In the genomic region with DNA sequence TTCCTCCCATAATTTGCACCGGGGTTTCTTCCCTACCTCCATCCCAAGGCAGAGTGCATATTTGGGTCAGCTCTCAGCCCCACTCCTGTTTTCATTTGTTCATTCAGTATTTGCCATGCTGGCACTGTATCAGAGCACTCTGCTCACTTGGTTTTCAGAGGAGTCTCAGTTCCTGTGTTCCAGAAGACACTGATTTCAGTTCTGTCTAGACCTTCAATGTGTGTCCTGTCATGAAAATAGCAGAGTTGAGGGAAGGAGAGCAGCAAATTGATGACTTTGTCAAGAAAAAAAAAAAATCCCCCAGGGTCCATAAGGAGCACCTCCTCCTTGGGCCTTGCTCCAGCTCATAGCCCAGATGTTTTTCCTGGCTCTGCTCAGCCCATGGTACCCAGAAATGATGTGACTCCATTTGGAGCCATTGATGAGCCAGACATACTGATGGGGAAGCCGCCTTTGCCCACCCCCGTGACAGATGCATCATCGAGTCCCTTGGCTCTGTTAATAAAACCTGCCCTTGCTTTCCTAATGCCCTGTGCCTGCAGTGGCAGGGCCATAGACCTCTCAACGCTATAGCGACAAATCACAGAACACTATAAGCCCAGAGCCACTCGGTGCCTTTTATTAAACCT, we compare ENCODE assay signal across 22 cellular contexts.
A peak's percentile ranks its signal among the peaks of the same experiment; 100 is the strongest.
DNase-seq lines count a peak whose midpoint lies in the region; ATAC-seq and TF ChIP-seq lines count a peak whose summit lies in the region.
"Had no signal": no experiment of that assay in that cellular context is flagged by ENCODE, and none has a peak within 500 bp of the region (broad histone marks: within the 10 kb centered on the region; RNA-seq: fewer than 3 reads in every experiment).

No MANE protein-coding gene starts in this region.

- H3K36me3 ChIP-seq in left ventricle myocardium inferior (no peaks in the 10 kb centered on the region), right atrium auricular region (no peaks in the 10 kb centered on the region), trophoblast cell (ENCODE audit: control insufficient read depth in 1 of 2, insufficient read depth in 2 of 2, low read length in 2 of 2) (no peaks in the 10 kb centered on the region), osteoblast (ENCODE audit: insufficient read depth, low read length) (no peaks in the 10 kb centered on the region)

- H2BK5ac ChIP-seq in trophoblast cell (ENCODE audit: low read depth, low read length, poor library complexity): no peak overlapping the region

- no peak overlapping the region for H3K4me2 ChIP-seq in trophoblast cell (ENCODE audit: low read length)
- no peak overlapping the region for H3K4me2 ChIP-seq in osteoblast (ENCODE audit: insufficient read depth, low read length)
- H3K4me2 ChIP-seq: PC-9 had no signal

- no peak overlapping the region for H3K14ac ChIP-seq in trophoblast cell (ENCODE audit: low read length)

- no peak overlapping the region for H3K4ac ChIP-seq in trophoblast cell (ENCODE audit: low read depth, low read length)

- peaks cover 2% of the 10 kb centered on the region for H3K79me1 ChIP-seq in trophoblast cell (ENCODE audit: low read length)

- H2BK120ac ChIP-seq in trophoblast cell (ENCODE audit: insufficient read depth, low read length, poor library complexity): no peak overlapping the region

- DNase-seq in left ventricle myocardium inferior (no peak), right atrium auricular region (ENCODE audit: low spot score) (no peak), left ventricle myocardium superior (no peak), trophoblast cell (no peak), osteoblast (ENCODE audit: insufficient read length, low spot score, missing footprints) (no peak), putamen (ENCODE audit: low spot score) (no peak)
- DNase-seq: AML-193; C1 segment of cervical spinal cord; CD8-positive, alpha-beta T cell; DND-41; H9; HFFc6; NCI-H1092 treated with DMSO at 0.1 percent for 48 hours; NCI-H1436 treated with DMSO at 0.1 percent for 48 hours; NCI-H1930; PC-9; RPMI8226; SIG-M5 had no signal

- H3K27me3 ChIP-seq in left ventricle myocardium inferior (ENCODE audit: low read depth) (no peaks in the 10 kb centered on the region), right atrium auricular region (no peaks in the 10 kb centered on the region), trophoblast cell (ENCODE audit: insufficient read depth, low read length) (no peaks in the 10 kb centered on the region), osteoblast (ENCODE audit: insufficient read depth, low read length) (no peaks in the 10 kb centered on the region)

- H3K23ac ChIP-seq in trophoblast cell (ENCODE audit: low read length): no peak overlapping the region

- no peak overlapping the region for H2AK5ac ChIP-seq in trophoblast cell (ENCODE audit: low read length)

- TF ChIP-seq CTCF in left ventricle myocardium inferior (IDR thresholded peaks at IDR 0.05; ENCODE audit: borderline replicate concordance): no peak
- no peak for TF ChIP-seq CTCF in right atrium auricular region (IDR thresholded peaks at IDR 0.05)
- TF ChIP-seq CTCF in osteoblast (IDR thresholded peaks at IDR 0.05; ENCODE audit: extremely low read depth, low read depth, low read length): no peak

- intact Hi-C loops in left ventricle myocardium inferior (cut with micrococcal nuclease): no loop called here
- intact Hi-C loops in left ventricle myocardium superior (cut with micrococcal nuclease): no loop called here

- H4K12ac ChIP-seq in trophoblast cell (ENCODE audit: low read depth, low read length): no peak overlapping the region

- H4K20me1 ChIP-seq in osteoblast (ENCODE audit: insufficient read depth, low read length): no peaks in the 10 kb centered on the region

- no CpG with 5 or more reads among the region's 7 CpGs for WGBS in trophoblast cell (ENCODE audit: extremely low coverage, insufficient coverage, insufficient read length)

- peak overlapping the region; percentile 38 for H2BK12ac ChIP-seq in trophoblast cell (ENCODE audit: low read length)

- ATAC-seq in left ventricle myocardium superior: peak; percentile 36
- no peak for ATAC-seq in HG03520 (IDR thresholded peaks at IDR 0.05; ENCODE audit: unreplicated experiment)
- ATAC-seq in HG03354 (IDR thresholded peaks at IDR 0.05; ENCODE audit: poor library complexity, severe bottlenecking, unreplicated experiment): no peak
- ATAC-seq: CD8-positive, alpha-beta T cell; GM12878 had no signal

- H3K9me3 ChIP-seq in left ventricle myocardium inferior (replicated peaks) (no peaks in the 10 kb centered on the region), right atrium auricular region (no peaks in the 10 kb centered on the region), trophoblast cell (ENCODE audit: insufficient read depth, low read depth, low read length) (peaks cover under 1% of the 10 kb centered on the region), osteoblast (ENCODE audit: low read depth, low read length) (no peaks in the 10 kb centered on the region)

- H3K4me1 ChIP-seq in left ventricle myocardium inferior: no peaks in the 10 kb centered on the region
- H3K4me1 ChIP-seq in right atrium auricular region: peaks cover 0 to 8% of the 10 kb centered on the region in 2 donors
- peaks cover 12 to 13% of the 10 kb centered on the region in 2 experiments for H3K4me1 ChIP-seq in trophoblast cell (ENCODE audit: control insufficient read depth in 1 of 2, insufficient read depth in 2 of 2, low read length in 2 of 2)
- H3K4me1 ChIP-seq in osteoblast (ENCODE audit: insufficient read depth, low read length): peaks cover 9% of the 10 kb centered on the region

- H3K27ac ChIP-seq in left ventricle myocardium inferior (replicated peaks) (peak overlapping the region; percentile 7), right atrium auricular region (peak overlapping the region in 1 of 2 donors; percentile 9), trophoblast cell (ENCODE audit: low read depth, low read length) (no peak overlapping the region), osteoblast (ENCODE audit: low read depth, low read length) (no peak overlapping the region)
- H3K27ac ChIP-seq: PC-9 had no signal

- H2AFZ ChIP-seq in trophoblast cell (ENCODE audit: insufficient read depth, low read length, poor library complexity) (no peak overlapping the region), osteoblast (ENCODE audit: low read length) (no peak overlapping the region)
- H2AFZ ChIP-seq: PC-9 had no signal

- no peak overlapping the region for H4K91ac ChIP-seq in trophoblast cell (ENCODE audit: low read depth, low read length)

- no peaks in the 10 kb centered on the region for H3K79me2 ChIP-seq in trophoblast cell (ENCODE audit: control insufficient read depth, insufficient read depth, low read length, poor library complexity)
- H3K79me2 ChIP-seq in osteoblast (ENCODE audit: insufficient read depth, low read length): no peaks in the 10 kb centered on the region

- no peak overlapping the region for H4K8ac ChIP-seq in trophoblast cell (ENCODE audit: low read depth, low read length)

- H3K18ac ChIP-seq in trophoblast cell (ENCODE audit: low read length): no peak overlapping the region

- H3K4me3 ChIP-seq in left ventricle myocardium inferior (no peak overlapping the region), right atrium auricular region (no peak overlapping the region), trophoblast cell (ENCODE audit: low read depth, low read length) (no peak overlapping the region), osteoblast (ENCODE audit: insufficient read depth, low read length) (no peak overlapping the region)
- H3K4me3 ChIP-seq: GM12878, K562, PC-9 had no signal

- no peak overlapping the region for H3K9ac ChIP-seq in trophoblast cell (ENCODE audit: low read length)
